In the genomic region with DNA sequence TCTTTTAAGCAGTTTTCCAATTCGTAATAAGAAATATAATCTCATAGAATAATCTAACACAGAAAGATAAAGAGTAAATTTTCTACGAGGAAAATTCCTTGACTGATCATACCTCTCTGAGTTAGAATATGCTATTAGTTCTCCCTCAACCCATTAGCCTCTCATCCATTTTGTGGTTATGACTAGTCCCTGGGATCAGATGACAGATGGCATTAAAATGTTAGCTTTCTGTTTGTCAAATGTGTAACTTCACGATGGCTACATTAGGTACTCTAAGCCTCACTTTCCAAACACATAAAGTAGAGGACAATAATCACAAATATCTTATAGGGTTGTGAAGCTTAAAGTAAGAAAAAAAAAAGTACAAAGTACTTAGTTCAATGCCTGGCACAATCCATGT, we compare ENCODE assay signal across 15 cellular contexts.
A peak's percentile ranks its signal among the peaks of the same experiment; 100 is the strongest.
DNase-seq lines count a peak whose midpoint lies in the region; ATAC-seq, FAIRE-seq and TF ChIP-seq lines count a peak whose summit lies in the region.
"Had no signal": no experiment of that assay in that cellular context is flagged by ENCODE, and none has a peak within 500 bp of the region (broad histone marks: within the 10 kb centered on the region; RNA-seq: fewer than 3 reads in every experiment).

No MANE protein-coding gene starts in this region.

- ATAC-seq in left lung = peak; percentile 60
- ATAC-seq: activated CD8-positive, alpha-beta T cell treated with anti-CD3 and anti-CD28 coated beads, Interleukin-2, amount 10 ng/mL, durations not matched to agents 7 days and 5 days had no signal

- H3K4me3 ChIP-seq in LNCaP clone FGC (ENCODE audit: low read depth, low read length) (peak overlapping the region; percentile 34), astrocyte of the spinal cord (ENCODE audit: low read depth, low read length) (no peak overlapping the region), left lung (no peak overlapping the region), kidney (ENCODE audit: low read length in 2 of 2) (no peak overlapping the region)
- H3K4me3 ChIP-seq: sigmoid colon, uterus had no signal

- no peaks in the 10 kb centered on the region for H3K27me3 ChIP-seq in left lung
- H3K27me3 ChIP-seq: sigmoid colon, uterus had no signal

- H3K27me3 Mint-ChIP-seq in immature natural killer cell (ENCODE audit: low read depth in 3 of 3) = peaks cover 0 to 1% (median 0%) of the 10 kb centered on the region in 3 donors
- H3K27me3 Mint-ChIP-seq: CD4-positive, alpha-beta T cell had no signal

- TF ChIP-seq CTCF in LNCaP clone FGC (IDR thresholded peaks at IDR 0.05; ENCODE audit: control insufficient read depth, extremely low read depth, insufficient read depth) (no peak), astrocyte of the spinal cord (IDR thresholded peaks at IDR 0.05; ENCODE audit: low read depth, low read length) (no peak), left lung (IDR thresholded peaks at IDR 0.05) (no peak), kidney (IDR thresholded peaks at IDR 0.05; ENCODE audit: borderline replicate concordance, extremely low read depth, insufficient read depth) (no peak)

- peaks cover 6 to 20% (median 8%) of the 10 kb centered on the region in 3 donors for H3K36me3 Mint-ChIP-seq in immature natural killer cell

- no peaks in the 10 kb centered on the region for H3K9me3 Mint-ChIP-seq in immature natural killer cell
- H3K9me3 Mint-ChIP-seq: CD4-positive, alpha-beta T cell had no signal

- no peak overlapping the region for H3K4me3 Mint-ChIP-seq in immature natural killer cell
- H3K4me3 Mint-ChIP-seq: activated CD8-positive, alpha-beta T cell treated with anti-CD3 and anti-CD28 coated beads, Interleukin-2, amount 10 ng/mL, durations not matched to agents 7 days and 5 days; CD4-positive, alpha-beta T cell had no signal

- H3K4me1 Mint-ChIP-seq in immature natural killer cell = peaks cover 0 to 4% of the 10 kb centered on the region in 2 donors

- intact Hi-C loops in left lung (cut with DNase I) (no loop called here), kidney (cut with DNase I) (no loop called here)

- H3K36me3 ChIP-seq in left lung = peaks cover 0 to 19% of the 10 kb centered on the region in 2 donors
- H3K36me3 ChIP-seq in kidney (ENCODE audit: control insufficient read depth in 1 of 2, insufficient read depth in 2 of 2, low read length in 2 of 2) = peaks cover 0 to under 1% of the 10 kb centered on the region in 2 donors
- H3K36me3 ChIP-seq: uterus had no signal

- H3K9ac ChIP-seq in kidney (ENCODE audit: low read length in 2 of 2) = no peak overlapping the region

- in situ Hi-C loops in astrocyte of the spinal cord (cut with HindIII; ENCODE audit: low sequenced_read_pairs) = no loop called here

- H3K4me1 ChIP-seq in left lung (peaks cover 0 to 8% of the 10 kb centered on the region in 2 donors), kidney (ENCODE audit: control insufficient read depth in 1 of 2, insufficient read depth in 1 of 2, low read depth in 1 of 2, low read length in 2 of 2) (peaks cover 0 to 3% of the 10 kb centered on the region in 2 donors)
- H3K4me1 ChIP-seq: sigmoid colon, uterus had no signal

- DNase-seq in AG20443 (ENCODE audit: low spot score) = peak; percentile 42
- DNase-seq in LNCaP clone FGC (ENCODE audit: low read depth) = no peak
- DNase-seq in astrocyte of the spinal cord (ENCODE audit: low read depth, low spot score) = peak; percentile 68
- no peak for DNase-seq in left lung
- no peak for DNase-seq in stimulated activated naive CD4-positive, alpha-beta T cell (lab: John Stamatoyannopoulos, UW)
- DNase-seq in NCI-H2081 treated with DMSO at 0.1 percent for 48 hours (lab: John Stamatoyannopoulos, UW) = no peak
- no peak for DNase-seq in kidney
- DNase-seq in immature natural killer cell = no peak
- DNase-seq: activated CD8-positive, alpha-beta T cell treated with anti-CD3 and anti-CD28 coated beads, Interleukin-2, amount 10 ng/mL, durations not matched to agents 7 days and 5 days; activated naive CD4-positive, alpha-beta T cell treated with anti-CD3 and anti-CD28 coated beads, Interleukin-2, amount 50 U/mL, for 16 hours; CD4-positive, alpha-beta T cell; NCI-H1048; sigmoid colon; T-helper 2 cell; uterus had no signal

- FAIRE-seq in kidney (lab: Jason Lieb, UNC) = no peak

- H3K27ac ChIP-seq in left lung = peak overlapping the region in 1 of 2 donors; percentile 39
- no peak overlapping the region for H3K27ac ChIP-seq in kidney (ENCODE audit: low read depth in 2 of 2, low read length in 2 of 2)
- H3K27ac ChIP-seq: sigmoid colon, uterus had no signal

- H3K27ac Mint-ChIP-seq in immature natural killer cell = no peak overlapping the region
- H3K27ac Mint-ChIP-seq: activated CD8-positive, alpha-beta T cell treated with anti-CD3 and anti-CD28 coated beads, Interleukin-2, amount 10 ng/mL, durations not matched to agents 7 days and 5 days; CD4-positive, alpha-beta T cell had no signal

- no peaks in the 10 kb centered on the region for H3K9me3 ChIP-seq in left lung
- no peaks in the 10 kb centered on the region for H3K9me3 ChIP-seq in kidney (ENCODE audit: control insufficient read depth in 1 of 2, low read length in 2 of 2)
- H3K9me3 ChIP-seq: sigmoid colon, uterus had no signal

Comparison
In these comparisons a context has a peak if more than half of its experiments do, and no peak if none do; other contexts are left out.
1. DNase-seq: peak in AG20443 (single experiment) and astrocyte of the spinal cord (single experiment); none in LNCaP clone FGC (single experiment), left lung (0 of 2), stimulated activated naive CD4-positive, alpha-beta T cell (0 of 6), NCI-H2081 treated with DMSO at 0.1 percent for 48 hours (single experiment), kidney (single experiment) and immature natural killer cell (0 of 3).